In the genomic region with DNA sequence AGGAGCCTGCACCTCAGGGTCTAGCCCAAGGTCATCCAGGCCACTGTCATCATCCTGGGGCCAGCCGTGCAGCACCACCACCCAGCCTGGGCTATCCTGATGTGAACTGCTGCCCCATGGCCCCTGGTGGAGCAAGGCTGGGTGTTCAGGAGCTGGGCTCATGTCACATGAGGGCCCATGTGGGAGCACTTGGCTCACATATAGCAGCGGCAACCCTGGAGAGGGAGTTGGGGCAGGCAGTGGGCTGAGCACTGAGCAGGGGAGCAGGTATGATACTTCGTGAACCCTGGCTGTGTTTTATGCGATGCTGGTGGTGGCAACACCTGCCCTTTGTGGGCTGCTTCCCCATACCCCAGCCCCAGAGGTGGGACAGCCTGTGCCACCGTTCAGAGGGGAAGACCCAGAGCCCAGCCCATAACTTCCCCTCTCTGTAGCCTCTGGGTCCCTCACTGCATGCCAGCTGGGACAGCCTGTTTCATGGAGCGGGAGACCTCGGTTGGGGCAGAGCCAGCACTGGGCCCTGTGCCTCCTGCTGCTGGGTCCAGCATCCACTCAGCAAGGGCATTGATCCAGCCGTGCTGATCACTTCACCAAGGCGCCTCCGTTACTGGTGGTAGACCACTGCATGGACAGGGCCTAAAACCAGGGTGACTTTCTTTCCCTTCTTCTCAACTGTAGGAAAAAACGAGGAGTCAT, we compare ENCODE assay signal across 25 cellular contexts.
DNase-seq lines count a peak whose midpoint lies in the region; ATAC-seq and FAIRE-seq lines count a peak whose summit lies in the region.
"Had no signal": no experiment of that assay in that cellular context is flagged by ENCODE, and none has a peak within 500 bp of the region (broad histone marks: within the 10 kb centered on the region; RNA-seq: fewer than 3 reads in every experiment).

No MANE protein-coding gene starts in this region.

- H2BK12ac ChIP-seq in neuronal stem cell (ENCODE audit: low read length), result no peak overlapping the region

- DNase-seq in Right ventricle myocardium inferior (ENCODE audit: missing footprints) (peak; percentile 85), cardiac septum (ENCODE audit: low spot score) (no peak), left ventricle myocardium superior (peak; percentile 89), neuronal stem cell (ENCODE audit: low spot score) (no peak), RCC 7860 (ENCODE audit: low spot score) (no peak), DMS79 (lab: John Stamatoyannopoulos, UW) (no peak), NCI-H345 treated with DMSO at 0.1 percent for 48 hours (lab: John Stamatoyannopoulos, UW; ENCODE audit: unreplicated experiment) (no peak)
- DNase-seq: activated CD4-positive, alpha-beta memory T cell treated with anti-CD3 and anti-CD28 coated beads, Interleukin-2, amount 10 ng/mL, durations not matched to agents 7 days and 5 days; activated CD8-positive, alpha-beta memory T cell treated with anti-CD3 and anti-CD28 coated beads, Interleukin-2, amount 50 U/mL, for 4 hours; activated naive CD4-positive, alpha-beta T cell treated with Interleukin-2 at 50 U/mL for 16 hours; body of pancreas; CD4-positive, CD25-positive, alpha-beta regulatory T cell; foreskin fibroblast; KBM-7; NCI-H1092; NCI-H187; NCI-H2171; NCI-H526; NK-92 treated with Interleukin-12 subunit alpha and Interleukin-12 subunit beta, amount 100 ng/mL, for 24 hours; stimulated activated CD4-positive, alpha-beta T cell treated with anti-CD3 and anti-CD28 coated beads, Interleukin-4, amount 100 ng/mL, for 1 hour had no signal

- intact Hi-C loops in Right ventricle myocardium inferior (cut with DNase I) (no loop called here), cardiac septum (cut with DNase I) (no loop called here), left ventricle myocardium superior (cut with micrococcal nuclease) (no loop called here)

- H3K27ac ChIP-seq in neuronal stem cell (replicated peaks; ENCODE audit: low read length), result no peak overlapping the region
- H3K27ac ChIP-seq: body of pancreas, esophagus muscularis mucosa, prostate gland had no signal

- no peaks in the 10 kb centered on the region for H3K27me3 ChIP-seq in neuronal stem cell (ENCODE audit: control insufficient read depth in 3 of 3, insufficient read depth in 3 of 3, low read depth in 1 of 3, low read length in 3 of 3)
- H3K27me3 ChIP-seq: body of pancreas, dorsolateral prefrontal cortex, esophagus muscularis mucosa had no signal

- peaks cover 0 to 3% of the 10 kb centered on the region in 2 donors for H3K4me1 ChIP-seq in neuronal stem cell (ENCODE audit: control insufficient read depth in 2 of 2, insufficient read depth in 1 of 2, low read depth in 1 of 2, low read length in 2 of 2)
- H3K4me1 ChIP-seq: body of pancreas, prostate gland had no signal

- H2BK15ac ChIP-seq in neuronal stem cell (ENCODE audit: low read length), result no peak overlapping the region

- no peak overlapping the region for H3K23ac ChIP-seq in neuronal stem cell (ENCODE audit: low read depth, low read length, poor library complexity)

- peak overlapping the region; percentile 25 for H3K18ac ChIP-seq in neuronal stem cell (ENCODE audit: low read length)

- H3K14ac ChIP-seq in neuronal stem cell (ENCODE audit: low read length), result no peak overlapping the region

- no peak overlapping the region for H2BK120ac ChIP-seq in neuronal stem cell (ENCODE audit: low read depth, low read length)

- no CpG with 5 or more reads among the region's 11 CpGs for WGBS in neuronal stem cell (ENCODE audit: extremely low coverage in 2 of 2, insufficient read length in 2 of 2, insufficient replicate concordance in 1 of 2), 2 donors

- no peak overlapping the region for H3K4ac ChIP-seq in neuronal stem cell (ENCODE audit: low read length)

- FAIRE-seq in RCC 7860 (lab: Jason Lieb, UNC), result no peak
- FAIRE-seq: endometrium had no signal

- H3K79me1 ChIP-seq in neuronal stem cell (ENCODE audit: low read depth, low read length), result no peaks in the 10 kb centered on the region

- ATAC-seq in Right ventricle myocardium inferior, result peak; percentile 84
- peak; percentile 93 for ATAC-seq in left ventricle myocardium superior
- ATAC-seq in HG03442 (IDR thresholded peaks at IDR 0.05; ENCODE audit: unreplicated experiment), result no peak
- ATAC-seq: body of pancreas had no signal

- H3K36me3 ChIP-seq in neuronal stem cell (replicated peaks in 1 of 2; ENCODE audit: control insufficient read depth in 2 of 2, insufficient read depth in 2 of 2, low read length in 2 of 2), result peaks cover 44 to 95% of the 10 kb centered on the region in 2 donors

- no peak overlapping the region for H3K9ac ChIP-seq in neuronal stem cell (ENCODE audit: low read depth, low read length, poor library complexity)

- H3K4me2 ChIP-seq in neuronal stem cell (ENCODE audit: insufficient read depth, low read length, poor library complexity, severe bottlenecking), result no peak overlapping the region

- H2AFZ ChIP-seq in neuronal stem cell (ENCODE audit: low read length), result no peak overlapping the region

- peaks cover 0 to 2% of the 10 kb centered on the region in 2 donors for H3K9me3 ChIP-seq in neuronal stem cell (replicated peaks in 1 of 2; ENCODE audit: control insufficient read depth in 2 of 2, insufficient read depth in 1 of 2, low read depth in 1 of 2, low read length in 2 of 2)
- H3K9me3 ChIP-seq: body of pancreas, esophagus muscularis mucosa, prostate gland had no signal

- H4K91ac ChIP-seq in neuronal stem cell (ENCODE audit: low read depth, low read length, poor library complexity), result no peak overlapping the region

- no peak overlapping the region for H2AK5ac ChIP-seq in neuronal stem cell (ENCODE audit: low read depth, low read length)

- peak overlapping the region; percentile 72 for H2BK5ac ChIP-seq in neuronal stem cell (ENCODE audit: low read length)

- no peak overlapping the region for H3K4me3 ChIP-seq in neuronal stem cell (ENCODE audit: low read length in 2 of 2)
- H3K4me3 ChIP-seq: body of pancreas, dorsolateral prefrontal cortex, esophagus muscularis mucosa, prostate gland had no signal

- H4K8ac ChIP-seq in neuronal stem cell (ENCODE audit: low read depth, low read length), result no peak overlapping the region

Comparison
In these comparisons a context has a peak if more than half of its experiments do, and no peak if none do; other contexts are left out.
1. DNase-seq: peak in Right ventricle myocardium inferior (single experiment) and left ventricle myocardium superior (single experiment); none in cardiac septum (single experiment), neuronal stem cell (single experiment), RCC 7860 (single experiment), DMS79 (single experiment) and NCI-H345 treated with DMSO at 0.1 percent for 48 hours (single experiment).